2 cellular contexts compared by ENCODE assay signal in the genomic region with DNA sequence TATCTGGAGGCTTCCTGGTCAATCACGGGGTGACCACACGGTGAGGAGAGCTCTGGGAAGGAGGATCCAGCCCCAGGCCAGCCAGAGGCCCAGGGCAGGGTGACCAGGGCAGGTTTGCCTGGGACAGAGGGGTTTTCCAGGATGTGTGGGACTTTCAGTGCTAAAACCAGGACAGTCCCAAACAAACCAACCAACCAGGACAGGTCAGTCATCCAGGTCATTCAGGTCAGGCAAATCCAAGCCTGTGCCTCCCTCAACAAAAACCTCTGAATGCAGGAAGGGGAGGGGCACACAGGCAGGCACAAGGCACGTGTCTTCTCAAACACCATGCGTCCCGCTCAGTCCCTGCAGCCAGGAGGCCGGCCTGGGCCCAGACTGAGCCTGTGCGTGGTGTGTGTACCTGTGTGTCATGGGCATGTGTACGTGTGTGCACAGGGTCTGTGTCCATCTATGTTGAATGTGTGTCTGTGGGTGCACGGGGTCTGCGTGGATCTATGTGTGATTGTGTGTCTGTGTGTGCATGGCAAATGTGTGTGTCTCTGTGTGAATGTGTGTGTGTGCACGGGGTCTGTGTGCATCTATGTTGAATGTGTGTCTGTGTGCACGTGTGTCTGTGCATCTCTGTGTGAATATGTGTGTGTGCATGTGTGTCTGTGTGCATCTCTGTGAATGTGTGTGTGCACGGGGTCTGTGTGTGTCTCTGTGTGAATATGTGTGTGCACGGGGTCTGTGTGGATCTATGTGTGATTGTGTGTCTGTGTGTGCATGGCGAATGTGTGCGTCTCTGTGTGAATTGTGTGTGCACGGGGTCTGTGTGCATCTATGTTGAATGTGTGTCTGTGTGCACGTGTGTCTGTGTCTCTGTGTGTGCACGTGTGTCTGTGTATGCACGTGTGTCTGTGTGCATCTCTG.
A peak's percentile ranks its signal among the peaks of the same experiment; 100 is the strongest.
TF ChIP-seq lines count a peak whose summit lies in the region.

No MANE protein-coding gene starts in this region.

TF ChIP-seq in A549, 52 proteins besides CTCF, POLR2A, EP300 and RAD21 (continued from another document):
- TF ChIP-seq, protein P1, sequence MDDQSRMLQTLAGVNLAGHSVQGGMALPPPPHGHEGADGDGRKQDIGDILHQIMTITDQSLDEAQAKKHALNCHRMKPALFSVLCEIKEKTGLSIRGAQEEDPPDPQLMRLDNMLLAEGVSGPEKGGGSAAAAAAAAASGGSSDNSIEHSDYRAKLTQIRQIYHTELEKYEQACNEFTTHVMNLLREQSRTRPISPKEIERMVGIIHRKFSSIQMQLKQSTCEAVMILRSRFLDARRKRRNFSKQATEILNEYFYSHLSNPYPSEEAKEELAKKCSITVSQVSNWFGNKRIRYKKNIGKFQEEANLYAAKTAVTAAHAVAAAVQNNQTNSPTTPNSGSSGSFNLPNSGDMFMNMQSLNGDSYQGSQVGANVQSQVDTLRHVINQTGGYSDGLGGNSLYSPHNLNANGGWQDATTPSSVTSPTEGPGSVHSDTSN (IDR thresholded peaks at IDR 0.05) = no peak
- TF ChIP-seq BHLHE40 (IDR thresholded peaks at IDR 0.05; ENCODE audit: low read depth, low read length) (no peak), SMC3 (IDR thresholded peaks at IDR 0.05) (no peak), FOXS1 (CRISPR knock-in tag; IDR thresholded peaks at IDR 0.05) (no peak), FOSL2 (IDR thresholded peaks at IDR 0.05) (no peak), FOSL2 (CRISPR knock-in tag; IDR thresholded peaks at IDR 0.05) (no peak), NFE2L2 (conservative IDR thresholded peaks at IDR 0.05; ENCODE audit: low read length) (no peak), RCOR1 (IDR thresholded peaks at IDR 0.05; ENCODE audit: low read depth, low read length) (no peak)
TF ChIP-seq in A549: peak in this region for 0.

TF ChIP-seq in HEK293, 187 proteins besides CTCF, POLR2A, EP300 and RAD21 (continued from another document):
- TF ChIP-seq, protein P2, sequence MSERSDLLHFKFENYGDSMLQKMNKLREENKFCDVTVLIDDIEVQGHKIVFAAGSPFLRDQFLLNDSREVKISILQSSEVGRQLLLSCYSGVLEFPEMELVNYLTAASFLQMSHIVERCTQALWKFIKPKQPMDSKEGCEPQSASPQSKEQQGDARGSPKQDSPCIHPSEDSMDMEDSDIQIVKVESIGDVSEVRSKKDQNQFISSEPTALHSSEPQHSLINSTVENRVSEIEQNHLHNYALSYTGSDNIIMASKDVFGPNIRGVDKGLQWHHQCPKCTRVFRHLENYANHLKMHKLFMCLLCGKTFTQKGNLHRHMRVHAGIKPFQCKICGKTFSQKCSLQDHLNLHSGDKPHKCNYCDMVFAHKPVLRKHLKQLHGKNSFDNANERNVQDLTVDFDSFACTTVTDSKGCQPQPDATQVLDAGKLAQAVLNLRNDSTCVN (tag by site-specific recombination; optimal IDR thresholded peaks at IDR 0.05) = peak; percentile 14
- TF ChIP-seq ZNF473 (tag by site-specific recombination; IDR thresholded peaks at IDR 0.05) = peak; percentile 21; the same call in 1 of the 2 replicates
- TF ChIP-seq, protein P3, sequence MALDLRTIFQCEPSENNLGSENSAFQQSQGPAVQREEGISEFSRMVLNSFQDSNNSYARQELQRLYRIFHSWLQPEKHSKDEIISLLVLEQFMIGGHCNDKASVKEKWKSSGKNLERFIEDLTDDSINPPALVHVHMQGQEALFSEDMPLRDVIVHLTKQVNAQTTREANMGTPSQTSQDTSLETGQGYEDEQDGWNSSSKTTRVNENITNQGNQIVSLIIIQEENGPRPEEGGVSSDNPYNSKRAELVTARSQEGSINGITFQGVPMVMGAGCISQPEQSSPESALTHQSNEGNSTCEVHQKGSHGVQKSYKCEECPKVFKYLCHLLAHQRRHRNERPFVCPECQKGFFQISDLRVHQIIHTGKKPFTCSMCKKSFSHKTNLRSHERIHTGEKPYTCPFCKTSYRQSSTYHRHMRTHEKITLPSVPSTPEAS (tag by site-specific recombination; IDR thresholded peaks at IDR 0.05) = peak; percentile 89
- TF ChIP-seq ZNF670 (tag by site-specific recombination; IDR thresholded peaks at IDR 0.05; ENCODE audit: low read depth) = no peak
